8 cellular contexts compared by ENCODE assay signal in the genomic region with DNA sequence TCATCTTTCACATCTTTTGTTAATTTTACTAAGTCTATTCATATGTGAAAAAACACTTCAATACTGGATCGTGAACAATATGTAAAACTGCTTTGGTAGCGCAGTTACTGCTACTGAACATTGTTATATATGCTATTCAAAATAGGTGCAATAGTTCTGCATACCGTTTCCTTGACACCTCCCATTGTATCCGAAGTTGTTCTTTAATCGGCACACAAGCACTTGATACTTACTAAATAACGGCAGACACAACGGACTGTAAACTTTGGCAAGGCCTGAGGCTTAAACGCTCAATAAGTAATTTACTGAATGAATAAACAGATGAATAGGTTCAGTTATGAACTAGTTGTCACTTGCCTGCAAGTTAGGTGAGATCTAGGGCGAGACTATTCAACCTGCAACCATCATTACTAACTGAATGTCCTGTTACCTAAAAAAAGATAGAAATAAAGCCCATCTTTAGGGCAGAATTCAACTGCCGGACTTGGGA. TPM values are rescaled to one million over a fixed set of nuclear protein-coding genes. Genes with fewer than 3 reads are reported as not detected.
DNase-seq lines count a peak whose midpoint lies in the region; ATAC-seq and TF ChIP-seq lines count a peak whose summit lies in the region.

No MANE protein-coding gene starts in this region.

- H3K27ac Mint-ChIP-seq in stimulated activated effector memory CD8-positive, alpha-beta T cell treated with anti-CD3 and anti-CD28 coated beads, Interleukin-12 subunit alpha, Interleukin-12 subunit beta, amount 100 ng/mL, for 72 hours = peak overlapping the region; percentile 96

- peak overlapping the region; percentile 92 for H3K27ac ChIP-seq in WERI-Rb-1
- peak overlapping the region; percentile 98 for H3K27ac ChIP-seq in right cardiac atrium (ENCODE audit: low read length)

- ATAC-seq in HG02588 (IDR thresholded peaks at IDR 0.05; ENCODE audit: unreplicated experiment) (peak; percentile 5), right cardiac atrium (no peak), GM21717 (IDR thresholded peaks at IDR 0.05; ENCODE audit: unreplicated experiment) (no peak)
- ATAC-seq in stimulated activated effector memory CD8-positive, alpha-beta T cell treated with anti-CD3 and anti-CD28 coated beads, Interleukin-12 subunit alpha, Interleukin-12 subunit beta, amount 100 ng/mL, for 72 hours = peak; percentile 2

- H3K4me1 ChIP-seq in right cardiac atrium (ENCODE audit: control insufficient read depth, insufficient read depth, low read length) = peaks cover 2% of the 10 kb centered on the region

- H3K4me3 Mint-ChIP-seq in stimulated activated effector memory CD8-positive, alpha-beta T cell treated with anti-CD3 and anti-CD28 coated beads, Interleukin-12 subunit alpha, Interleukin-12 subunit beta, amount 100 ng/mL, for 72 hours = no peak overlapping the region

- H3K27me3 ChIP-seq in WERI-Rb-1 (ENCODE audit: insufficient read depth, low read depth, severe bottlenecking) (no peaks in the 10 kb centered on the region), right cardiac atrium (ENCODE audit: control insufficient read depth, insufficient read depth) (no peaks in the 10 kb centered on the region)

- H3K36me3 ChIP-seq in WERI-Rb-1 = peaks cover 38% of the 10 kb centered on the region

- DNase-seq in DMS53 treated with DMSO at 0.1 percent for 48 hours (lab: John Stamatoyannopoulos, UW; ENCODE audit: unreplicated experiment) (peak; percentile 5), WERI-Rb-1 (no peak), right cardiac atrium (no peak), COLO668 (lab: John Stamatoyannopoulos, UW; ENCODE audit: unreplicated experiment) (no peak), NCI-H2227 treated with DMSO at 0.1 percent for 48 hours (lab: John Stamatoyannopoulos, UW) (no peak)
- DNase-seq in stimulated activated effector memory CD8-positive, alpha-beta T cell treated with anti-CD3 and anti-CD28 coated beads, Interleukin-12 subunit alpha, Interleukin-12 subunit beta, amount 100 ng/mL, for 72 hours (ENCODE audit: low spot score in 2 of 2) = no peak

- peaks cover 36% of the 10 kb centered on the region for H3K4me1 Mint-ChIP-seq in stimulated activated effector memory CD8-positive, alpha-beta T cell treated with anti-CD3 and anti-CD28 coated beads, Interleukin-12 subunit alpha, Interleukin-12 subunit beta, amount 100 ng/mL, for 72 hours

- H3K9me3 ChIP-seq in WERI-Rb-1 (ENCODE audit: severe bottlenecking) (no peaks in the 10 kb centered on the region), right cardiac atrium (ENCODE audit: control insufficient read depth, low read length) (no peaks in the 10 kb centered on the region)

- 7% methylated on average over 10 of the region's 10 CpGs for WGBS in right cardiac atrium

- no peaks in the 10 kb centered on the region for H3K9me3 Mint-ChIP-seq in stimulated activated effector memory CD8-positive, alpha-beta T cell treated with anti-CD3 and anti-CD28 coated beads, Interleukin-12 subunit alpha, Interleukin-12 subunit beta, amount 100 ng/mL, for 72 hours

- no peak for TF ChIP-seq CTCF in WERI-Rb-1 (IDR thresholded peaks at IDR 0.05; ENCODE audit: low read depth, low read length)

- intact Hi-C loops in right cardiac atrium (cut with DNase I) = no loop called here

- H3K36me3 Mint-ChIP-seq in stimulated activated effector memory CD8-positive, alpha-beta T cell treated with anti-CD3 and anti-CD28 coated beads, Interleukin-12 subunit alpha, Interleukin-12 subunit beta, amount 100 ng/mL, for 72 hours = peaks cover 55% of the 10 kb centered on the region

- H3K4me3 ChIP-seq in WERI-Rb-1 (ENCODE audit: low read depth, low read length) = peak overlapping the region; percentile 89
- H3K4me3 ChIP-seq in right cardiac atrium (ENCODE audit: low read length) = peak overlapping the region; percentile 96

RNA-seq across cellular contexts. Expression of gene ANAPC10, which starts 0.6 kb away (rescaled TPM):
- 10 to 100 TPM; 14.7 to 17.7 (median 16.3) TPM for total RNA-seq in right cardiac atrium
- 21.0 TPM for polyA plus RNA-seq in right cardiac atrium

RNA-seq across cellular contexts. Expression of gene ABCE1, which starts 0.7 kb away (rescaled TPM):
- 10 to 100 TPM; 29.7 to 41.9 (median 31.5) TPM for total RNA-seq in right cardiac atrium
- 15.7 TPM for polyA plus RNA-seq in right cardiac atrium

Comparison
In these comparisons a context has a peak if more than half of its experiments do, and no peak if none do; other contexts are left out.
1. ATAC-seq: peak in HG02588 (single experiment) and stimulated activated effector memory CD8-positive, alpha-beta T cell treated with anti-CD3 and anti-CD28 coated beads, Interleukin-12 subunit alpha, Interleukin-12 subunit beta, amount 100 ng/mL, for 72 hours (single experiment); none in right cardiac atrium (0 of 2) and GM21717 (single experiment).